ENCODE assay signal across 23 cellular contexts in the genomic region with DNA sequence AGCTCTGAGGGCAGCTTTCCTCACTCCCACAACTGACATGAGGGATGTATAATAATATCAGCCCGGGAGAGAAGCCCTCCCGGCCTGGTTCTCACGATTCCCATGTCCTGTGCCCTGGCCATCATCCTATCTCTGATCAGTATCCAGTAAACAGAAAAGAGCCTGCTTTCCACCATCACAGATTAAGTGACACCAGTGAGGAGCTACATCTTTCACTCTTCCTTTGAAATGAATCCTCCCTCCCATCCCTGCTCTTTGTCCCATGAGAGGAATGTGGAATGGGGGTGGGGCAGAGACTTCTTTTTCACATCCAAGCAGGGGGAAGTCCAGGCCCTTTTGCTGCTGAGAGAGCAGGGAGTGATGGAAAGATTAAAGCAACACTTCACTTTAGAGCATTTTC.
DNase-seq lines count a peak whose midpoint lies in the region; ATAC-seq and TF ChIP-seq lines count a peak whose summit lies in the region.
"Had no signal": no experiment of that assay in that cellular context is flagged by ENCODE, and none has a peak within 500 bp of the region (broad histone marks: within the 10 kb centered on the region; RNA-seq: fewer than 3 reads in every experiment).

No MANE protein-coding gene starts in this region.

- H3K9ac ChIP-seq in SK-N-SH (no peak overlapping the region), neuronal stem cell (ENCODE audit: low read depth, low read length, poor library complexity) (no peak overlapping the region)

- TF ChIP-seq RAD21 in SK-N-SH (IDR thresholded peaks at IDR 0.05; ENCODE audit: low read length) = no peak; the same call in 1 of the 2 replicates

- WGBS in SK-N-SH (ENCODE audit: low lambda C conversion rate) = 39% methylated on average over 3 of the region's 3 CpGs
- WGBS in neuronal stem cell (ENCODE audit: extremely low coverage in 2 of 2, insufficient read length in 2 of 2, insufficient replicate concordance in 1 of 2), 2 donors = no CpG with 5 or more reads among the region's 3 CpGs

- no peak overlapping the region for H3K4me3 ChIP-seq in SK-N-SH (ENCODE audit: low read depth in 2 of 2, low read length in 1 of 2)
- no peak overlapping the region for H3K4me3 ChIP-seq in neuronal stem cell (ENCODE audit: low read length in 2 of 2)
- no peak overlapping the region for H3K4me3 ChIP-seq in dorsolateral prefrontal cortex
- H3K4me3 ChIP-seq: left lung, SK-N-MC, suprapubic skin had no signal

- no peaks in the 10 kb centered on the region for H4K20me1 ChIP-seq in SK-N-SH (ENCODE audit: insufficient read depth)

- no peaks in the 10 kb centered on the region for H3K9me2 ChIP-seq in SK-N-SH

- POLR2A ChIA-PET in SK-N-SH (lab: Yijun Ruan, JAX) = no interaction called here

- peak overlapping the region; percentile 72 for H2BK120ac ChIP-seq in neuronal stem cell (ENCODE audit: low read depth, low read length)

- H3K4me2 ChIP-seq in SK-N-SH (no peak overlapping the region), neuronal stem cell (ENCODE audit: insufficient read depth, low read length, poor library complexity, severe bottlenecking) (no peak overlapping the region)

- no peaks in the 10 kb centered on the region for H3F3A ChIP-seq in SK-N-SH (replicated peaks; ENCODE audit: insufficient read depth)

- H3K4ac ChIP-seq in neuronal stem cell (ENCODE audit: low read length) = no peak overlapping the region

- ATAC-seq in HG03280 (IDR thresholded peaks at IDR 0.05; ENCODE audit: unreplicated experiment) = no peak
- ATAC-seq: activated CD8-positive, alpha-beta T cell treated with anti-CD3 and anti-CD28 coated beads, Interleukin-2, amount 10 ng/mL, durations not matched to agents 7 days and 5 days; left lung; Panc1 had no signal

- no peak overlapping the region for H3K14ac ChIP-seq in neuronal stem cell (ENCODE audit: low read length)

- intact Hi-C loops in dorsolateral prefrontal cortex (cut with DNase I) = no loop called here

- no peak overlapping the region for H2AK5ac ChIP-seq in neuronal stem cell (ENCODE audit: low read depth, low read length)

- H4K8ac ChIP-seq in neuronal stem cell (ENCODE audit: low read depth, low read length) = no peak overlapping the region

- H3K27me3 ChIP-seq in SK-N-SH (ENCODE audit: insufficient read depth) (no peaks in the 10 kb centered on the region), neuronal stem cell (ENCODE audit: control insufficient read depth in 3 of 3, insufficient read depth in 3 of 3, low read depth in 1 of 3, low read length in 3 of 3) (no peaks in the 10 kb centered on the region), dorsolateral prefrontal cortex (peaks cover 0 to 13% (median 0%) of the 10 kb centered on the region in 45 donors)

- H2AFZ ChIP-seq in SK-N-SH (ENCODE audit: low read depth) = no peak overlapping the region
- peak overlapping the region; percentile 15 for H2AFZ ChIP-seq in neuronal stem cell (ENCODE audit: low read length)

- CTCF ChIA-PET in SK-N-SH (lab: Yijun Ruan, JAX) = interaction anchor here (0.6 to 2.1 kb wide), 4 partner anchors 101 to 540 kb away, joined by 3 to 6 read pairs (median 3); no protein-coding TSS in a partner anchor

- peak overlapping the region in 1 of 2 experiments; percentile 26; a peak in 2 of 4 replicates for H3K27ac ChIP-seq in SK-N-SH (ENCODE audit: low read depth in 2 of 2, low read length in 1 of 2)
- H3K27ac ChIP-seq in neuronal stem cell (replicated peaks; ENCODE audit: low read length) = peak overlapping the region; percentile 33
- H3K27ac ChIP-seq in dorsolateral prefrontal cortex = peak overlapping the region in 3 of 59 donors; percentile 20 to 53 (median 41)
- H3K27ac ChIP-seq: left lung, SK-N-MC, suprapubic skin had no signal

- H3K18ac ChIP-seq in neuronal stem cell (ENCODE audit: low read length) = peak overlapping the region; percentile 86

- TF ChIP-seq CTCF in SK-N-SH (IDR thresholded peaks at IDR 0.05) (no peak), dorsolateral prefrontal cortex (IDR thresholded peaks at IDR 0.05 in 54 of 56, conservative IDR thresholded peaks at IDR 0.05 in 2 of 56; ENCODE audit: low read depth in 1 of 56, partially characterized antibody in 56 of 56) (no peak)

- peak in 1 of 2 experiments; percentile 55; a peak in 2 of 4 replicates for TF ChIP-seq EP300 in SK-N-SH (IDR thresholded peaks at IDR 0.05; ENCODE audit: borderline replicate concordance in 1 of 2, low read depth in 1 of 2, low read length in 1 of 2)

- DNase-seq in EH (ENCODE audit: low read depth) (peak; percentile 42), SK-N-SH (peak; percentile 70), iPS DF 19.7 (ENCODE audit: low read depth, low spot score) (peak; percentile 45), neuronal stem cell (ENCODE audit: low spot score) (peak; percentile 55), NCI-H345 (lab: John Stamatoyannopoulos, UW) (no peak), glomerular visceral epithelial cell (ENCODE audit: extremely low spot score) (no peak), dorsolateral prefrontal cortex (no peak)
- DNase-seq: activated CD4-positive, CD25-positive, alpha-beta regulatory T cell treated with anti-CD3 and anti-CD28 coated beads, Interleukin-2, amount 50 U/mL, for 72 hours; activated CD8-positive, alpha-beta T cell treated with anti-CD3 and anti-CD28 coated beads, Interleukin-2, amount 10 ng/mL, durations not matched to agents 7 days and 5 days; activated naive CD4-positive, alpha-beta T cell treated with Interleukin-2 at 50 U/mL for 16 hours; activated T-cell treated with anti-CD3 and anti-CD28 coated beads, Interleukin-2, amount 50 U/mL, for 24 hours; amniotic stem cell; dermis blood vessel endothelial cell; foreskin melanocyte; left lung; NCI-H1694 treated with DMSO at 0.1 percent for 48 hours; NCI-H446; stimulated activated CD4-positive, alpha-beta T cell treated with anti-CD3 and anti-CD28 coated beads, Interleukin-15, amount 100 ng/mL, for 24 hours; T1000 had no signal

- H3K79me2 ChIP-seq in SK-N-SH (ENCODE audit: insufficient read depth) = no peaks in the 10 kb centered on the region

- H3K36me3 ChIP-seq in SK-N-SH (replicated peaks in 1 of 2; ENCODE audit: control insufficient read depth in 1 of 2, insufficient read depth in 2 of 2, low read length in 1 of 2) = no peaks in the 10 kb centered on the region
- no peaks in the 10 kb centered on the region for H3K36me3 ChIP-seq in neuronal stem cell (replicated peaks in 1 of 2; ENCODE audit: control insufficient read depth in 2 of 2, insufficient read depth in 2 of 2, low read length in 2 of 2)
- H3K36me3 ChIP-seq: left lung, suprapubic skin had no signal

- H3K79me1 ChIP-seq in neuronal stem cell (ENCODE audit: low read depth, low read length) = no peaks in the 10 kb centered on the region

- H3K4me1 ChIP-seq in SK-N-SH (ENCODE audit: control insufficient read depth in 1 of 2, insufficient read depth in 2 of 2, low read depth in 1 of 2, low read length in 1 of 2) = peaks cover 17 to 19% of the 10 kb centered on the region in 2 experiments; a peak in 3 of 4 replicates
- H3K4me1 ChIP-seq in neuronal stem cell (ENCODE audit: control insufficient read depth in 2 of 2, insufficient read depth in 1 of 2, low read depth in 1 of 2, low read length in 2 of 2) = peaks cover 0 to 18% of the 10 kb centered on the region in 2 donors
- H3K4me1 ChIP-seq: left lung, suprapubic skin had no signal

- no peak overlapping the region for H3K23ac ChIP-seq in neuronal stem cell (ENCODE audit: low read depth, low read length, poor library complexity)

- no peak overlapping the region for H4K91ac ChIP-seq in neuronal stem cell (ENCODE audit: low read depth, low read length, poor library complexity)

- no peak overlapping the region for H2BK15ac ChIP-seq in neuronal stem cell (ENCODE audit: low read length)

- no peak overlapping the region for H2BK5ac ChIP-seq in neuronal stem cell (ENCODE audit: low read length)

- H2BK12ac ChIP-seq in neuronal stem cell (ENCODE audit: low read length) = no peak overlapping the region

- H3K9me3 ChIP-seq in SK-N-SH (no peaks in the 10 kb centered on the region), neuronal stem cell (replicated peaks in 1 of 2; ENCODE audit: control insufficient read depth in 2 of 2, insufficient read depth in 1 of 2, low read depth in 1 of 2, low read length in 2 of 2) (no peaks in the 10 kb centered on the region)
- H3K9me3 ChIP-seq: suprapubic skin had no signal

TF ChIP-seq in SK-N-SH, 30 proteins besides CTCF, POLR2A, EP300 and RAD21:
- TF ChIP-seq GATA2 (CRISPR knock-in tag; IDR thresholded peaks at IDR 0.05) = peak; percentile 79
- TF ChIP-seq, protein P1, sequence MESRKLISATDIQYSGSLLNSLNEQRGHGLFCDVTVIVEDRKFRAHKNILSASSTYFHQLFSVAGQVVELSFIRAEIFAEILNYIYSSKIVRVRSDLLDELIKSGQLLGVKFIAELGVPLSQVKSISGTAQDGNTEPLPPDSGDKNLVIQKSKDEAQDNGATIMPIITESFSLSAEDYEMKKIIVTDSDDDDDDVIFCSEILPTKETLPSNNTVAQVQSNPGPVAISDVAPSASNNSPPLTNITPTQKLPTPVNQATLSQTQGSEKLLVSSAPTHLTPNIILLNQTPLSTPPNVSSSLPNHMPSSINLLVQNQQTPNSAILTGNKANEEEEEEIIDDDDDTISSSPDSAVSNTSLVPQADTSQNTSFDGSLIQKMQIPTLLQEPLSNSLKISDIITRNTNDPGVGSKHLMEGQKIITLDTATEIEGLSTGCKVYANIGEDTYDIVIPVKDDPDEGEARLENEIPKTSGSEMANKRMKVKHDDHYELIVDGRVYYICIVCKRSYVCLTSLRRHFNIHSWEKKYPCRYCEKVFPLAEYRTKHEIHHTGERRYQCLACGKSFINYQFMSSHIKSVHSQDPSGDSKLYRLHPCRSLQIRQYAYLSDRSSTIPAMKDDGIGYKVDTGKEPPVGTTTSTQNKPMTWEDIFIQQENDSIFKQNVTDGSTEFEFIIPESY (IDR thresholded peaks at IDR 0.05; ENCODE audit: borderline replicate concordance, low read depth) = no peak
- peak; percentile 58 for TF ChIP-seq RCOR1 (IDR thresholded peaks at IDR 0.05; ENCODE audit: low read length)

Comparison
In these comparisons a context has a peak if more than half of its experiments do, and no peak if none do; other contexts are left out.
1. DNase-seq: peak in EH (single experiment), SK-N-SH (single experiment), iPS DF 19.7 (single experiment) and neuronal stem cell (single experiment); none in NCI-H345 (single experiment), glomerular visceral epithelial cell (single experiment) and dorsolateral prefrontal cortex (0 of 10).